Comparison of ENCODE assay signal across 8 cellular contexts in genomic region chr17:39165178-39165843, GRCh38. TPM values are rescaled to one million over a fixed set of nuclear protein-coding genes. Genes with fewer than 3 reads are reported as not detected.
DNase-seq lines count a peak whose midpoint lies in the region; ATAC-seq and TF ChIP-seq lines count a peak whose summit lies in the region.

No MANE protein-coding gene starts in this region.

- no peak for TF ChIP-seq EP300 in stomach (IDR thresholded peaks at IDR 0.05)

- H3K4me1 ChIP-seq in liver (ENCODE audit: control insufficient read depth in 4 of 4, insufficient read depth in 4 of 4, low read length in 3 of 4) = peaks cover 5 to 9% (median 6%) of the 10 kb centered on the region in 4 donors
- H3K4me1 ChIP-seq in stomach = peaks cover 17 to 41% (median 31%) of the 10 kb centered on the region in 4 donors

- H3K27me3 ChIP-seq in liver (ENCODE audit: control insufficient read depth in 4 of 4, insufficient read depth in 4 of 4, low read length in 3 of 4) (peaks cover 0 to 3% (median 1%) of the 10 kb centered on the region in 4 donors), stomach (peaks cover 0 to 10% (median 6%) of the 10 kb centered on the region in 3 donors)

- H3K4me3 ChIP-seq in liver (ENCODE audit: low read depth in 1 of 3, low read length in 3 of 3) (peak overlapping the region in 2 of 3 donors; percentile 13 to 28), stomach (peak overlapping the region; percentile 46 to 55 (median 52))

- H3K9me3 Mint-ChIP-seq in brain = peaks cover 0 to 3% (median 0%) of the 10 kb centered on the region in 5 experiments

- H3K4me1 Mint-ChIP-seq in brain = peaks cover 37% of the 10 kb centered on the region

- peak; percentile 11 for ATAC-seq in HG02588 (IDR thresholded peaks at IDR 0.05; ENCODE audit: unreplicated experiment)

- H3K9me3 ChIP-seq in liver (ENCODE audit: control insufficient read depth in 4 of 4, low read length in 3 of 4) (no peaks in the 10 kb centered on the region), stomach (no peaks in the 10 kb centered on the region)

- H3K36me3 ChIP-seq in liver (ENCODE audit: control insufficient read depth in 4 of 4, insufficient read depth in 3 of 4, low read depth in 1 of 4, low read length in 3 of 4) (no peaks in the 10 kb centered on the region), stomach (no peaks in the 10 kb centered on the region)

- no peak for DNase-seq in stomach
- DNase-seq in GM20000 (ENCODE audit: low spot score) = no peak
- DNase-seq in superior temporal gyrus (ENCODE audit: extremely low spot score) = no peak
- DNase-seq in hippocampal formation (lab: John Stamatoyannopoulos, UW) = no peak
- DNase-seq in DMS79 treated with DMSO at 0.1 percent for 48 hours (lab: John Stamatoyannopoulos, UW) = no peak

- no peaks in the 10 kb centered on the region for H3K36me3 Mint-ChIP-seq in brain

- H3K27ac Mint-ChIP-seq in brain = peak overlapping the region; percentile 8 to 81 (median 67)

- TF ChIP-seq CTCF in brain (conservative IDR thresholded peaks at IDR 0.05) (no peak), liver (IDR thresholded peaks at IDR 0.05; ENCODE audit: low read depth, low read length, missing input control) (no peak), stomach (IDR thresholded peaks at IDR 0.05) (no peak), GM20000 (IDR thresholded peaks at IDR 0.05; ENCODE audit: extremely low read depth, missing control alignments) (no peak)

- intact Hi-C loops in stomach (cut with DNase I; ENCODE audit: low total_unique reads) = no loop called here

- H3K27me3 Mint-ChIP-seq in brain = peaks cover 43% of the 10 kb centered on the region

- H3K27ac ChIP-seq in liver (ENCODE audit: low read depth in 1 of 2, low read length in 2 of 2) (no peak overlapping the region), stomach (peak overlapping the region in 1 of 5 donors; percentile 65)

- H3K4me3 Mint-ChIP-seq in brain = peak overlapping the region; percentile 79 to 89 (median 88)

- no peak for TF ChIP-seq RAD21 in liver (IDR thresholded peaks at IDR 0.05)

- no peak overlapping the region for H3K9ac ChIP-seq in liver (ENCODE audit: low read depth in 1 of 2, low read length in 2 of 2)

- no peak for TF ChIP-seq POLR2A in stomach (IDR thresholded peaks at IDR 0.05)

- 12% methylated on average over 51 of the region's 51 CpGs for WGBS in liver
- 13 to 22% (median 15%) methylated on average over 43 to 51 of the region's 51 CpGs for WGBS in stomach, 5 donors

TF ChIP-seq in liver, 16 proteins besides CTCF, POLR2A, EP300 and RAD21:
- TF ChIP-seq TAF1 (conservative IDR thresholded peaks at IDR 0.05) = no peak
- no peak for TF ChIP-seq RXRA (IDR thresholded peaks at IDR 0.05)
- TF ChIP-seq, protein P1, sequence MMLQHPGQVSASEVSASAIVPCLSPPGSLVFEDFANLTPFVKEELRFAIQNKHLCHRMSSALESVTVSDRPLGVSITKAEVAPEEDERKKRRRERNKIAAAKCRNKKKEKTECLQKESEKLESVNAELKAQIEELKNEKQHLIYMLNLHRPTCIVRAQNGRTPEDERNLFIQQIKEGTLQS (IDR thresholded peaks at IDR 0.05) = no peak
- no peak for TF ChIP-seq FOXA2 (IDR thresholded peaks at IDR 0.05)
- TF ChIP-seq JUND (IDR thresholded peaks at IDR 0.05) = no peak
- TF ChIP-seq HNF4A (conservative IDR thresholded peaks at IDR 0.05) = no peak
- TF ChIP-seq, protein P2, sequence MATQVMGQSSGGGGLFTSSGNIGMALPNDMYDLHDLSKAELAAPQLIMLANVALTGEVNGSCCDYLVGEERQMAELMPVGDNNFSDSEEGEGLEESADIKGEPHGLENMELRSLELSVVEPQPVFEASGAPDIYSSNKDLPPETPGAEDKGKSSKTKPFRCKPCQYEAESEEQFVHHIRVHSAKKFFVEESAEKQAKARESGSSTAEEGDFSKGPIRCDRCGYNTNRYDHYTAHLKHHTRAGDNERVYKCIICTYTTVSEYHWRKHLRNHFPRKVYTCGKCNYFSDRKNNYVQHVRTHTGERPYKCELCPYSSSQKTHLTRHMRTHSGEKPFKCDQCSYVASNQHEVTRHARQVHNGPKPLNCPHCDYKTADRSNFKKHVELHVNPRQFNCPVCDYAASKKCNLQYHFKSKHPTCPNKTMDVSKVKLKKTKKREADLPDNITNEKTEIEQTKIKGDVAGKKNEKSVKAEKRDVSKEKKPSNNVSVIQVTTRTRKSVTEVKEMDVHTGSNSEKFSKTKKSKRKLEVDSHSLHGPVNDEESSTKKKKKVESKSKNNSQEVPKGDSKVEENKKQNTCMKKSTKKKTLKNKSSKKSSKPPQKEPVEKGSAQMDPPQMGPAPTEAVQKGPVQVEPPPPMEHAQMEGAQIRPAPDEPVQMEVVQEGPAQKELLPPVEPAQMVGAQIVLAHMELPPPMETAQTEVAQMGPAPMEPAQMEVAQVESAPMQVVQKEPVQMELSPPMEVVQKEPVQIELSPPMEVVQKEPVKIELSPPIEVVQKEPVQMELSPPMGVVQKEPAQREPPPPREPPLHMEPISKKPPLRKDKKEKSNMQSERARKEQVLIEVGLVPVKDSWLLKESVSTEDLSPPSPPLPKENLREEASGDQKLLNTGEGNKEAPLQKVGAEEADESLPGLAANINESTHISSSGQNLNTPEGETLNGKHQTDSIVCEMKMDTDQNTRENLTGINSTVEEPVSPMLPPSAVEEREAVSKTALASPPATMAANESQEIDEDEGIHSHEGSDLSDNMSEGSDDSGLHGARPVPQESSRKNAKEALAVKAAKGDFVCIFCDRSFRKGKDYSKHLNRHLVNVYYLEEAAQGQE (IDR thresholded peaks at IDR 0.05) = no peak
- no peak for TF ChIP-seq FOXA1 (IDR thresholded peaks at IDR 0.05)
- TF ChIP-seq EGR1 (IDR thresholded peaks at IDR 0.05; ENCODE audit: low read depth in 2 of 2) = no peak
- TF ChIP-seq NR2F2 (IDR thresholded peaks at IDR 0.05) = no peak
- TF ChIP-seq, protein P3, sequence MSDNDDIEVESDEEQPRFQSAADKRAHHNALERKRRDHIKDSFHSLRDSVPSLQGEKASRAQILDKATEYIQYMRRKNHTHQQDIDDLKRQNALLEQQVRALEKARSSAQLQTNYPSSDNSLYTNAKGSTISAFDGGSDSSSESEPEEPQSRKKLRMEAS (IDR thresholded peaks at IDR 0.05) = no peak
- no peak for TF ChIP-seq SP1 (IDR thresholded peaks at IDR 0.05)
- TF ChIP-seq YY1 (IDR thresholded peaks at IDR 0.05) = no peak
- TF ChIP-seq HNF4G (IDR thresholded peaks at IDR 0.05) = no peak
- no peak for TF ChIP-seq GABPA (IDR thresholded peaks at IDR 0.05 in 1 of 2, conservative IDR thresholded peaks at IDR 0.05 in 1 of 2)
- TF ChIP-seq, protein P4, sequence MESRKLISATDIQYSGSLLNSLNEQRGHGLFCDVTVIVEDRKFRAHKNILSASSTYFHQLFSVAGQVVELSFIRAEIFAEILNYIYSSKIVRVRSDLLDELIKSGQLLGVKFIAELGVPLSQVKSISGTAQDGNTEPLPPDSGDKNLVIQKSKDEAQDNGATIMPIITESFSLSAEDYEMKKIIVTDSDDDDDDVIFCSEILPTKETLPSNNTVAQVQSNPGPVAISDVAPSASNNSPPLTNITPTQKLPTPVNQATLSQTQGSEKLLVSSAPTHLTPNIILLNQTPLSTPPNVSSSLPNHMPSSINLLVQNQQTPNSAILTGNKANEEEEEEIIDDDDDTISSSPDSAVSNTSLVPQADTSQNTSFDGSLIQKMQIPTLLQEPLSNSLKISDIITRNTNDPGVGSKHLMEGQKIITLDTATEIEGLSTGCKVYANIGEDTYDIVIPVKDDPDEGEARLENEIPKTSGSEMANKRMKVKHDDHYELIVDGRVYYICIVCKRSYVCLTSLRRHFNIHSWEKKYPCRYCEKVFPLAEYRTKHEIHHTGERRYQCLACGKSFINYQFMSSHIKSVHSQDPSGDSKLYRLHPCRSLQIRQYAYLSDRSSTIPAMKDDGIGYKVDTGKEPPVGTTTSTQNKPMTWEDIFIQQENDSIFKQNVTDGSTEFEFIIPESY (IDR thresholded peaks at IDR 0.05) = no peak

RNA-seq across cellular contexts. Expression of gene ARL5C, which starts 0.7 kb away (rescaled TPM):
- polyA plus RNA-seq in brain (ENCODE audit: insufficient read depth, low read depth, low replicate concordance) (not detected), liver (not detected), stomach (not detected)
- total RNA-seq in liver (not detected), stomach (not detected)

RNA-seq across cellular contexts. Expression of gene PLXDC1, which starts 13.9 kb away (rescaled TPM):
- 15.8 TPM for polyA plus RNA-seq in brain (ENCODE audit: insufficient read depth, low read depth, low replicate concordance)
- under 1 TPM; 0.42 to 0.84 TPM for total RNA-seq in liver
- polyA plus RNA-seq in liver = under 1 TPM; 0.14 to 0.17 TPM
- total RNA-seq in stomach = 10 to 100 TPM in 2 of 5 donors, 1 to 10 TPM in 2, under 1 TPM in 1; 0.58 to 77.2 (median 8.4) TPM
- 1 to 10 TPM; 1.7 to 4.6 (median 2.1) TPM for polyA plus RNA-seq in stomach

RNA-seq across cellular contexts. Expression of gene CACNB1, which starts 32.2 kb away (rescaled TPM):
- polyA plus RNA-seq in brain (ENCODE audit: insufficient read depth, low read depth, low replicate concordance) (20.8 TPM), liver (under 1 TPM; 0.22 to 0.31 TPM), stomach (1 to 10 TPM; 2.4 to 2.7 (median 2.7) TPM)
- total RNA-seq in liver (1 to 10 TPM in 1 of 2 donors, under 1 TPM in 1; 0.05 to 1.3 TPM), stomach (10 to 100 TPM in 2 of 5 donors, 1 to 10 TPM in 3; 4.2 to 57.2 (median 8.9) TPM)

RNA-seq across cellular contexts. Expression of gene RPL19, which starts 34.8 kb away (rescaled TPM):
- polyA plus RNA-seq in brain (ENCODE audit: insufficient read depth, low read depth, low replicate concordance) (2,935 TPM), liver (100 to 1,000 TPM; 475 to 999 TPM), stomach (1,000 to 10,000 TPM; 3,254 to 4,546 (median 3,773) TPM)
- total RNA-seq in liver (100 to 1,000 TPM; 658 to 840 TPM), stomach (1,000 to 10,000 TPM; 1,114 to 2,498 (median 1,672) TPM)
